Comparison of ENCODE assay signal across 22 cellular contexts in genomic region chr22:36164621-36165020, GRCh38. TPM values are rescaled to one million over a fixed set of nuclear protein-coding genes. Genes with fewer than 3 reads are reported as not detected.
A peak's percentile ranks its signal among the peaks of the same experiment; 100 is the strongest.
DNase-seq lines count a peak whose midpoint lies in the region; ATAC-seq, FAIRE-seq and TF ChIP-seq lines count a peak whose summit lies in the region.
"Had no signal": no experiment of that assay in that cellular context is flagged by ENCODE, and none has a peak within 500 bp of the region (broad histone marks: within the 10 kb centered on the region; RNA-seq: fewer than 3 reads in every experiment).

No MANE protein-coding gene starts in this region.

- H3K27ac ChIP-seq in GM12878 (ENCODE audit: control insufficient read depth, insufficient read depth): no peak overlapping the region
- H3K27ac ChIP-seq in naive thymus-derived CD4-positive, alpha-beta T cell (ENCODE audit: low read depth, low read length): no peak overlapping the region
- H3K27ac ChIP-seq: epithelial cell of prostate, gastroesophageal sphincter had no signal

- H3K36me3 Mint-ChIP-seq in CD14-positive monocyte: peaks cover 2 to 5% of the 10 kb centered on the region in 2 donors
- peaks cover 1 to 15% (median 2%) of the 10 kb centered on the region in 5 donors for H3K36me3 Mint-ChIP-seq in naive thymus-derived CD4-positive, alpha-beta T cell

- peak overlapping the region; percentile 58 to 84 for H3K4me3 Mint-ChIP-seq in CD14-positive monocyte
- H3K4me3 Mint-ChIP-seq in naive thymus-derived CD4-positive, alpha-beta T cell: no peak overlapping the region

- no peak for TF ChIP-seq CTCF in CD14-positive monocyte (IDR thresholded peaks at IDR 0.05)
- TF ChIP-seq CTCF in GM12878 (IDR thresholded peaks at IDR 0.05 in 2 of 3, conservative IDR thresholded peaks at IDR 0.05 in 1 of 3; ENCODE audit: control insufficient read depth in 2 of 3, extremely low read depth in 1 of 3, insufficient read depth in 1 of 3, low read depth in 3 of 3, low read length in 3 of 3): no peak

- no peak overlapping the region for H3K9ac ChIP-seq in GM12878 (ENCODE audit: control insufficient read depth, insufficient read depth, low read length)

- H3K4me3 ChIP-seq in GM12878: no peak overlapping the region
- no peak overlapping the region for H3K4me3 ChIP-seq in naive thymus-derived CD4-positive, alpha-beta T cell (ENCODE audit: low read length)
- H3K4me3 ChIP-seq: coronary artery, gastroesophageal sphincter, HAP-1 had no signal

- no peaks in the 10 kb centered on the region; the same call in 2 of the 3 replicates for H3K9me3 ChIP-seq in GM12878 (replicated peaks; ENCODE audit: control insufficient read depth, insufficient read depth, low read length)
- H3K9me3 ChIP-seq in naive thymus-derived CD4-positive, alpha-beta T cell (ENCODE audit: control insufficient read depth in 2 of 3, low read length in 3 of 3): no peaks in the 10 kb centered on the region
- H3K9me3 ChIP-seq: gastroesophageal sphincter, HAP-1 had no signal

- DNase-seq in CD14-positive monocyte (ENCODE audit: low spot score): no peak
- DNase-seq in MV-4-11 (lab: John Stamatoyannopoulos, UW): peak; percentile 94
- DNase-seq in GM12878 (ENCODE audit: low read depth, low spot score): no peak
- no peak for DNase-seq in naive thymus-derived CD4-positive, alpha-beta T cell
- no peak for DNase-seq in NCI-H774 (lab: John Stamatoyannopoulos, UW)
- no peak for DNase-seq in iPS-NIHi11 (ENCODE audit: low spot score)
- DNase-seq in NCI-H2107 treated with DMSO at 0.1 percent for 48 hours (lab: John Stamatoyannopoulos, UW; ENCODE audit: unreplicated experiment): no peak
- DNase-seq: activated CD8-positive, alpha-beta memory T cell treated with anti-CD3 and anti-CD28 coated beads, Interleukin-2, amount 50 U/mL, for 4 hours; activated naive CD4-positive, alpha-beta T cell treated with anti-CD3 and anti-CD28 coated beads, Interleukin-2, amount 50 U/mL, for 16 hours; DMS153; mesenchymal stem cell; MM.1S; NCI-H69; substantia nigra; T-helper 2 cell had no signal

- POLR2A ChIA-PET in GM12878 (lab: Charles Lee): no interaction called here
- POLR2A ChIA-PET in naive thymus-derived CD4-positive, alpha-beta T cell (lab: Charles Lee): interaction anchor here (1.6 to 2.6 kb wide), 2 partner anchors 9 to 12 kb away, joined by 5 to 12 read pairs; no protein-coding TSS in a partner anchor

- no peaks in the 10 kb centered on the region for H3K27me3 ChIP-seq in GM12878 (replicated peaks in 1 of 2; ENCODE audit: control insufficient read depth in 2 of 2, insufficient read depth in 2 of 2, low read length in 1 of 2)
- no peaks in the 10 kb centered on the region for H3K27me3 ChIP-seq in naive thymus-derived CD4-positive, alpha-beta T cell (ENCODE audit: control insufficient read depth in 2 of 2, insufficient read depth in 2 of 2, low read length in 2 of 2)
- H3K27me3 ChIP-seq: gastroesophageal sphincter had no signal

- H3K27ac Mint-ChIP-seq in CD14-positive monocyte: peak overlapping the region; percentile 91 to 99 (median 97)
- peak overlapping the region in 7 of 9 donors; percentile 28 to 99 (median 71) for H3K27ac Mint-ChIP-seq in naive thymus-derived CD4-positive, alpha-beta T cell

- SMC1A ChIA-PET in GM12878 (lab: Charles Lee; ENCODE audit: uncharacterized antibody, unreplicated experiment): interaction anchor here (0.9 to 10.7 kb wide), 11 partner anchors 9 to 534 kb away, joined by 3 to 154 read pairs (median 6); partner anchors contain the start of genes APOL1 and APOL4

- RAD21 ChIA-PET in GM12878 (lab: Charles Lee; ENCODE audit: unreplicated experiment): interaction anchor here (3.2 to 7.4 kb wide), 2 partner anchors 15 to 74 kb away, joined by 18 to 71 read pairs; partner anchors contain the start of gene APOL2

- intact Hi-C loops in CD14-positive monocyte (cut with micrococcal nuclease): no loop called here
- intact Hi-C loops in GM12878 (cut with micrococcal nuclease; ENCODE audit: unreplicated experiment): no loop called here
- intact Hi-C loops in naive thymus-derived CD4-positive, alpha-beta T cell (cut with micrococcal nuclease): loop anchor here (10.0 kb wide), 1 partner anchor 320 kb away; the partner anchor contains the start of gene TXN2 (in 2 of the 2)

- H3K4me1 ChIP-seq in GM12878 (ENCODE audit: control insufficient read depth, insufficient read depth, low read length): peaks cover 47% of the 10 kb centered on the region
- H3K4me1 ChIP-seq in naive thymus-derived CD4-positive, alpha-beta T cell (ENCODE audit: control insufficient read depth in 2 of 2, insufficient read depth in 2 of 2, low read length in 2 of 2): peaks cover 37% of the 10 kb centered on the region in 2 donors
- H3K4me1 ChIP-seq: HAP-1 had no signal

- no peaks in the 10 kb centered on the region for H3K36me3 ChIP-seq in GM12878 (ENCODE audit: control insufficient read depth in 2 of 2, insufficient read depth in 2 of 2, low read length in 1 of 2)
- H3K36me3 ChIP-seq in naive thymus-derived CD4-positive, alpha-beta T cell (ENCODE audit: control insufficient read depth in 2 of 3, insufficient read depth in 3 of 3, low read length in 3 of 3): no peaks in the 10 kb centered on the region
- H3K36me3 ChIP-seq: gastroesophageal sphincter, HAP-1 had no signal

- H4K20me1 ChIP-seq in GM12878 (ENCODE audit: control insufficient read depth, insufficient read depth): no peaks in the 10 kb centered on the region

- peaks cover 80% of the 10 kb centered on the region for H3K4me1 Mint-ChIP-seq in CD14-positive monocyte
- peaks cover 36 to 82% (median 68%) of the 10 kb centered on the region in 7 donors for H3K4me1 Mint-ChIP-seq in naive thymus-derived CD4-positive, alpha-beta T cell

- peak overlapping the region; percentile 49 for H2AFZ ChIP-seq in GM12878 (ENCODE audit: control insufficient read depth, low read depth, low read length)

- H3K79me2 ChIP-seq in GM12878 (ENCODE audit: control insufficient read depth, insufficient read depth, low read length): peaks cover 11% of the 10 kb centered on the region

- peak; percentile 47 for FAIRE-seq in GM12878 (lab: Jason Lieb, UNC)

- no peak for TF ChIP-seq POLR2A in GM12878 (IDR thresholded peaks at IDR 0.05; ENCODE audit: low read depth, low read length)

- CTCF ChIA-PET in GM12878 (lab: Yijun Ruan, JAX): interaction anchor here (1.5 to 11.9 kb wide), 3 partner anchors 15 to 21 kb away, joined by 4 to 150 read pairs (median 5); no protein-coding TSS in a partner anchor
- CTCF ChIA-PET in naive thymus-derived CD4-positive, alpha-beta T cell (lab: Charles Lee): interaction anchor here (6.7 kb wide), 1 partner anchor 16 kb away, joined by 71 read pairs; no protein-coding TSS in a partner anchor

- H3K4me2 ChIP-seq in GM12878 (ENCODE audit: control insufficient read depth, insufficient read depth): peak overlapping the region; percentile 67

- TF ChIP-seq RAD21 in GM12878 (IDR thresholded peaks at IDR 0.05; ENCODE audit: insufficient read depth, low read depth, low read length): no peak

- ATAC-seq in GM12878: no peak
- peak; percentile 37 for ATAC-seq in naive thymus-derived CD4-positive, alpha-beta T cell
- ATAC-seq in HG02610 (IDR thresholded peaks at IDR 0.05; ENCODE audit: unreplicated experiment): no peak
- ATAC-seq: activated CD4-positive, CD25-positive, alpha-beta regulatory T cell treated with anti-CD3 and anti-CD28 coated beads, Interleukin-2, amount 50 U/mL, for 24 hours; gastroesophageal sphincter had no signal

- TF ChIP-seq EP300 in GM12878 (IDR thresholded peaks at IDR 0.05; ENCODE audit: borderline replicate concordance in 1 of 2, control insufficient read depth in 1 of 2, low read depth in 2 of 2, low read length in 2 of 2): no peak

- in situ Hi-C loops in GM12878 (cut with MboI): no loop called here

- H3K27me3 Mint-ChIP-seq in CD14-positive monocyte (ENCODE audit: low read depth in 3 of 3): no peaks in the 10 kb centered on the region
- H3K27me3 Mint-ChIP-seq in naive thymus-derived CD4-positive, alpha-beta T cell: peaks cover 0 to 5% (median 0%) of the 10 kb centered on the region in 5 donors

- peaks cover 0 to 5% (median 2%) of the 10 kb centered on the region in 7 donors for H3K9me3 Mint-ChIP-seq in CD14-positive monocyte
- peaks cover 0 to 16% (median 3%) of the 10 kb centered on the region in 11 donors for H3K9me3 Mint-ChIP-seq in naive thymus-derived CD4-positive, alpha-beta T cell

- BruUV-seq in GM12878 (replicated peaks; lab: Mats Ljungman, UMichigan): no TSS peak

- WGBS in GM12878 (ENCODE audit: insufficient coverage, insufficient replicate concordance, low lambda C conversion rate, missing lambda C conversion rate): 0% methylated on average over 1 of the region's 1 CpG

RNA-seq across cellular contexts. Expression of gene APOL3, which starts 4.1 kb away (rescaled TPM):
- polyA plus RNA-seq in CD14-positive monocyte (10 to 100 TPM; 39.9 to 61.3 TPM), GM12878 (2011; rRNA removed) (48.6 and 52.4 TPM in 2 replicates), GM12878 (2014; fragmentation: Illumina TruSeq; extraction: Trizol) (62.4 and 63.1 TPM in 2 replicates), GM12878 (2014; fragmentation: Nextera tagmentation; extraction: Ambion mirVana) (10 to 100 TPM in 1 of 2 experiments, 1 to 10 TPM in 1; 6.9 to 33.7 TPM), GM12878 (2014; rRNA removed) (42.9 and 44.5 TPM in 2 replicates), GM12878 (2016; fragmentation: Nextera tagmentation; extraction: Ambion mirVana) (10 to 100 TPM; 21.1 to 23.3 TPM)
- total RNA-seq in GM12878 (2013; cell fraction: nucleolus; rRNA removed): 65.5 and 77.0 TPM in 2 replicates
- total RNA-seq in GM12878 (2014; rRNA removed) (66.8 and 66.9 TPM in 2 replicates), GM12878 (2014; rRNA removed; fragmentation: Illumina TruSeq; extraction: Trizol) (51.7 and 53.4 TPM in 2 replicates), GM12878 (2021) (50.6 and 56.9 TPM in 2 replicates)
- polyA plus RNA-seq in GM12878 (2011; ENCODE audit: low read depth): 23.9 TPM
- 58.4 and 58.6 TPM in 2 replicates for polyA plus RNA-seq in GM12878 (2011; cell fraction: cytosol; rRNA removed)
- polyA plus RNA-seq in GM12878 (2011; cell fraction: nucleus; rRNA removed): 53.1 and 75.8 TPM in 2 replicates
- 27.5 and 31.6 TPM in 2 replicates for polyA plus RNA-seq in GM12878 (2012)
- polyA minus RNA-seq in GM12878 (2011; rRNA and poly(A)+ RNA removed): 72.4 and 88.2 TPM in 2 replicates
- 19.2 and 22.1 TPM in 2 replicates for polyA minus RNA-seq in GM12878 (2011; cell fraction: cytosol; rRNA and poly(A)+ RNA removed)
- 28.0 and 35.9 TPM in 2 replicates for polyA minus RNA-seq in GM12878 (2011; cell fraction: nucleus; rRNA and poly(A)+ RNA removed)
- total RNA-seq in naive thymus-derived CD4-positive, alpha-beta T cell: 100 to 1,000 TPM; 121 to 212 (median 175) TPM
- 10 to 100 TPM; 56.9 to 83.9 TPM for polyA plus RNA-seq in naive thymus-derived CD4-positive, alpha-beta T cell

RNA-seq across cellular contexts. Expression of gene APOL4, which starts 37.0 kb away (rescaled TPM):
- polyA plus RNA-seq in CD14-positive monocyte (1 to 10 TPM in 1 of 2 donors, under 1 TPM in 1; 0.71 to 1.4 TPM), GM12878 (2011; rRNA removed) (not detected in 2 replicates), GM12878 (2014; fragmentation: Illumina TruSeq; extraction: Trizol) (0.13 and 0.24 TPM in 2 replicates), GM12878 (2014; fragmentation: Nextera tagmentation; extraction: Ambion mirVana) (not detected), GM12878 (2014; rRNA removed) (0.03 and 0.22 TPM in 2 replicates), GM12878 (2016; fragmentation: Nextera tagmentation; extraction: Ambion mirVana) (under 1 TPM in 1 of 2 experiments, not detected in 1; 0.19 TPM)
- not detected in 2 replicates for total RNA-seq in GM12878 (2013; cell fraction: nucleolus; rRNA removed)
- total RNA-seq in GM12878 (2014; rRNA removed) (not detected in 2 replicates), GM12878 (2014; rRNA removed; fragmentation: Illumina TruSeq; extraction: Trizol) (not detected in 2 replicates), GM12878 (2021) (0.13 TPM in 1 of 2 replicates, not detected in the other)
- 0.09 TPM for polyA plus RNA-seq in GM12878 (2011; ENCODE audit: low read depth)
- polyA plus RNA-seq in GM12878 (2011; cell fraction: cytosol; rRNA removed): not detected in 2 replicates
- polyA plus RNA-seq in GM12878 (2011; cell fraction: nucleus; rRNA removed): 0.04 and 0.09 TPM in 2 replicates
- 0.13 TPM in 1 of 2 replicates, not detected in the other for polyA plus RNA-seq in GM12878 (2012)
- polyA minus RNA-seq in GM12878 (2011; rRNA and poly(A)+ RNA removed): 0.26 TPM in 1 of 2 replicates, not detected in the other
- polyA minus RNA-seq in GM12878 (2011; cell fraction: cytosol; rRNA and poly(A)+ RNA removed): not detected in 2 replicates
- not detected in 2 replicates for polyA minus RNA-seq in GM12878 (2011; cell fraction: nucleus; rRNA and poly(A)+ RNA removed)
- total RNA-seq in naive thymus-derived CD4-positive, alpha-beta T cell: 1 to 10 TPM in 1 of 5 experiments, not detected in 4; 1.2 TPM
- not detected for polyA plus RNA-seq in naive thymus-derived CD4-positive, alpha-beta T cell
- total RNA-seq: RPMI7951 had no signal

Comparison
In these comparisons a context has a peak if more than half of its experiments do, and no peak if none do; other contexts are left out.
1. H3K4me3 Mint-ChIP-seq: peak in CD14-positive monocyte (2 of 2); none in naive thymus-derived CD4-positive, alpha-beta T cell (0 of 10).
2. intact Hi-C loops: an anchor here in naive thymus-derived CD4-positive, alpha-beta T cell (10.0 kb wide); none called in CD14-positive monocyte and GM12878.